10 cellular contexts compared by ENCODE assay signal in genomic region chr4:139975830-139976272, GRCh38.
DNase-seq lines count a peak whose midpoint lies in the region; ATAC-seq and TF ChIP-seq lines count a peak whose summit lies in the region.
"Had no signal": no experiment of that assay in that cellular context is flagged by ENCODE, and none has a peak within 500 bp of the region (broad histone marks: within the 10 kb centered on the region; RNA-seq: fewer than 3 reads in every experiment).

No MANE protein-coding gene starts in this region.

- H2BK120ac ChIP-seq in H9 (ENCODE audit: low read depth, low read length, poor library complexity, severe bottlenecking) = no peak overlapping the region

- ATAC-seq in natural killer cell treated with Interleukin-12 subunit alpha and Interleukin-12 subunit beta and Interleukin-15 and Interleukin-18, amount 100 ng/mL, for 72 hours = no peak
- ATAC-seq in natural killer cell (no peak), aorta (ENCODE audit: low FRiP score) (peak; percentile 83), GM19463 (IDR thresholded peaks at IDR 0.05; ENCODE audit: unreplicated experiment) (no peak)
- ATAC-seq: stimulated activated naive CD8-positive, alpha-beta T cell treated with anti-CD3 and anti-CD28 coated beads, Interleukin-15, amount 100 ng/mL, for 72 hours had no signal

- peaks cover 0 to 3% of the 10 kb centered on the region in 2 donors for H3K27me3 Mint-ChIP-seq in natural killer cell treated with Interleukin-12 subunit alpha and Interleukin-12 subunit beta and Interleukin-15 and Interleukin-18, amount 100 ng/mL, for 72 hours
- H3K27me3 Mint-ChIP-seq in natural killer cell (ENCODE audit: low read depth in 2 of 2) (no peaks in the 10 kb centered on the region), H9 (ENCODE audit: low read depth) (no peaks in the 10 kb centered on the region; the same call in none of the 2 replicates)
- H3K27me3 Mint-ChIP-seq: stimulated activated naive CD8-positive, alpha-beta T cell treated with anti-CD3 and anti-CD28 coated beads, Interleukin-15, amount 100 ng/mL, for 72 hours had no signal

- H3K4me3 ChIP-seq in coronary artery (no peak overlapping the region), aorta (ENCODE audit: low read length in 2 of 2) (no peak overlapping the region)

- no peak overlapping the region for H4K5ac ChIP-seq in H9 (ENCODE audit: insufficient read length, low read depth, low read length)

- H3K9me3 ChIP-seq in aorta (ENCODE audit: control insufficient read depth, low read length) = no peaks in the 10 kb centered on the region
- no peaks in the 10 kb centered on the region for H3K9me3 ChIP-seq in H9 (ENCODE audit: control insufficient read depth, low read depth, low read length)

- H4K91ac ChIP-seq in H9 (ENCODE audit: insufficient read length, low read depth, low read length) = no peak overlapping the region

- DNase-seq in natural killer cell treated with Interleukin-12 subunit alpha and Interleukin-12 subunit beta and Interleukin-15 and Interleukin-18, amount 100 ng/mL, for 72 hours (ENCODE audit: low spot score) = no peak
- DNase-seq in natural killer cell (no peak), coronary artery (ENCODE audit: low spot score) (no peak), midbrain (lab: John Stamatoyannopoulos, UW) (peak; percentile 47), aorta (no peak), H9 (no peak), DMS79 (lab: John Stamatoyannopoulos, UW) (no peak)
- DNase-seq: head of caudate nucleus; stimulated activated naive CD8-positive, alpha-beta T cell treated with anti-CD3 and anti-CD28 coated beads, Interleukin-15, amount 100 ng/mL, for 72 hours had no signal

- no peak overlapping the region for H2AFZ ChIP-seq in H9 (ENCODE audit: low read length)

- no peaks in the 10 kb centered on the region for H4K20me1 ChIP-seq in H9 (ENCODE audit: control insufficient read depth, insufficient read depth, insufficient read length)

- H3K27ac Mint-ChIP-seq in natural killer cell treated with Interleukin-12 subunit alpha and Interleukin-12 subunit beta and Interleukin-15 and Interleukin-18, amount 100 ng/mL, for 72 hours = peak overlapping the region; percentile 7 to 22
- H3K27ac Mint-ChIP-seq in natural killer cell (no peak overlapping the region), H9 (no peak overlapping the region)

- H2BK5ac ChIP-seq in H9 (ENCODE audit: insufficient read length, low read length) = no peak overlapping the region

- H3K4me2 ChIP-seq in H9 (ENCODE audit: insufficient read depth, insufficient read length, low read length) = no peak overlapping the region

- no peak overlapping the region for H3K9ac ChIP-seq in H9 (ENCODE audit: extremely low read depth, insufficient read length, low read length)

- H3K4ac ChIP-seq in H9 (ENCODE audit: low read depth, low read length) = no peak overlapping the region

- H3K4me1 ChIP-seq in aorta (ENCODE audit: control insufficient read depth in 1 of 2, insufficient read depth in 2 of 2, low read length in 2 of 2) (peaks cover 2 to 14% of the 10 kb centered on the region in 2 donors), H9 (ENCODE audit: insufficient read depth, low read length) (no peaks in the 10 kb centered on the region)

- H3K23me2 ChIP-seq in H9 (ENCODE audit: insufficient read length, low read depth, low read length, poor library complexity, severe bottlenecking) = no peaks in the 10 kb centered on the region

- no peak overlapping the region for H3K14ac ChIP-seq in H9 (ENCODE audit: insufficient read depth, low read length)

- H3K4me1 Mint-ChIP-seq in natural killer cell treated with Interleukin-12 subunit alpha and Interleukin-12 subunit beta and Interleukin-15 and Interleukin-18, amount 100 ng/mL, for 72 hours (ENCODE audit: low read depth in 2 of 2) = peaks cover 30 to 36% of the 10 kb centered on the region in 2 donors
- H3K4me1 Mint-ChIP-seq in natural killer cell = peaks cover 11 to 23% of the 10 kb centered on the region in 2 donors
- peaks cover 2 to 3% of the 10 kb centered on the region in 2 experiments for H3K4me1 Mint-ChIP-seq in H9

- H3K36me3 ChIP-seq in aorta (ENCODE audit: control insufficient read depth in 1 of 2, insufficient read depth in 2 of 2, low read length in 1 of 2) = no peaks in the 10 kb centered on the region

- intact Hi-C loops in natural killer cell (cut with micrococcal nuclease) = no loop called here
- intact Hi-C loops in aorta (cut with DNase I) = no loop called here

- no peak overlapping the region for H2BK20ac ChIP-seq in H9 (ENCODE audit: low read depth, low read length, poor library complexity, severe bottlenecking)

- no peak overlapping the region for H3K23ac ChIP-seq in H9 (ENCODE audit: insufficient read length, low read depth, low read length)

- no peak overlapping the region for H3K18ac ChIP-seq in H9 (ENCODE audit: insufficient read length, low read depth, low read length)

- H2AK5ac ChIP-seq in H9 (ENCODE audit: insufficient read length, low read length) = no peak overlapping the region

- H3K4me3 Mint-ChIP-seq in natural killer cell treated with Interleukin-12 subunit alpha and Interleukin-12 subunit beta and Interleukin-15 and Interleukin-18, amount 100 ng/mL, for 72 hours = peak overlapping the region; percentile 62
- H3K4me3 Mint-ChIP-seq in natural killer cell (no peak overlapping the region), H9 (no peak overlapping the region)

- 0% methylated on average over 1 of the region's 1 CpG for WGBS in aorta, 2 donors
- WGBS in H9 (ENCODE audit: extremely low coverage, insufficient read length, low lambda C conversion rate) = no CpG with 5 or more reads among the region's 1 CpG

- H3K27ac ChIP-seq in coronary artery (peak overlapping the region; percentile 61 to 78), aorta (ENCODE audit: low read depth in 1 of 2, low read length in 2 of 2) (peak overlapping the region; percentile 61 to 97), H9 (ENCODE audit: insufficient read length, low read depth, low read length) (no peak overlapping the region)

- H3K79me2 ChIP-seq in H9 (ENCODE audit: insufficient read depth, low read length) = no peaks in the 10 kb centered on the region

- H4K8ac ChIP-seq in H9 (replicated peaks; ENCODE audit: insufficient read length, low read depth, low read length) = no peak overlapping the region

- H2BK15ac ChIP-seq in H9 (ENCODE audit: low read depth, low read length) = no peak overlapping the region

- no peaks in the 10 kb centered on the region for H3K79me1 ChIP-seq in H9 (ENCODE audit: insufficient read depth, low read depth, low read length, poor library complexity, severe bottlenecking)

- H3K27me3 ChIP-seq in aorta (ENCODE audit: control insufficient read depth in 1 of 2, insufficient read depth in 2 of 2, low read length in 1 of 2) (no peaks in the 10 kb centered on the region), H9 (ENCODE audit: insufficient read depth, low read length) (peaks cover 39% of the 10 kb centered on the region)

- no peaks in the 10 kb centered on the region for H3K36me3 Mint-ChIP-seq in natural killer cell treated with Interleukin-12 subunit alpha and Interleukin-12 subunit beta and Interleukin-15 and Interleukin-18, amount 100 ng/mL, for 72 hours
- H3K36me3 Mint-ChIP-seq in natural killer cell (no peaks in the 10 kb centered on the region), H9 (ENCODE audit: insufficient read depth in 1 of 3, low read depth in 3 of 3) (no peaks in the 10 kb centered on the region)

- no peak overlapping the region for H3K56ac ChIP-seq in H9 (ENCODE audit: insufficient read length, low read depth, low read length)

- no peaks in the 10 kb centered on the region for H3K9me3 Mint-ChIP-seq in natural killer cell treated with Interleukin-12 subunit alpha and Interleukin-12 subunit beta and Interleukin-15 and Interleukin-18, amount 100 ng/mL, for 72 hours
- H3K9me3 Mint-ChIP-seq in natural killer cell (no peaks in the 10 kb centered on the region), H9 (no peaks in the 10 kb centered on the region; a peak in 1 of 5 replicates)

- TF ChIP-seq CTCF in natural killer cell (IDR thresholded peaks at IDR 0.05) (no peak), coronary artery (IDR thresholded peaks at IDR 0.05) (no peak), H9 (conservative IDR thresholded peaks at IDR 0.05) (no peak)

- H3T11ph ChIP-seq in H9 (ENCODE audit: low read length) = no peak overlapping the region

- H2BK12ac ChIP-seq in H9 (ENCODE audit: insufficient read length, low read depth, low read length) = no peak overlapping the region

Comparison
In these comparisons a context has a peak if more than half of its experiments do, and no peak if none do; other contexts are left out.
1. H3K27ac Mint-ChIP-seq: peak in natural killer cell treated with Interleukin-12 subunit alpha and Interleukin-12 subunit beta and Interleukin-15 and Interleukin-18, amount 100 ng/mL, for 72 hours (2 of 2); none in natural killer cell (0 of 2) and H9 (0 of 3).